ENCODE assay signal across 32 cellular contexts in genomic region chr11:72162891-72163492, GRCh38. TPM values are rescaled to one million over a fixed set of nuclear protein-coding genes. Genes with fewer than 3 reads are reported as not detected.
"Had no signal": no experiment of that assay in that cellular context is flagged by ENCODE, and none has a peak within 500 bp of the region (broad histone marks: within the 10 kb centered on the region; RNA-seq: fewer than 3 reads in every experiment).

No MANE protein-coding gene starts in this region.

- DNase-seq: activated CD4-positive, alpha-beta memory T cell treated with anti-CD3 and anti-CD28 coated beads, Interleukin-2, amount 10 ng/mL, durations not matched to agents 7 days and 5 days; activated CD4-positive, alpha-beta T cell treated with anti-CD3 and anti-CD28 coated beads for 36 hours; activated CD4-positive, alpha-beta T cell treated with anti-CD3 and anti-CD28 coated beads, Interleukin-2, amount 50 U/mL, for 1 hour; activated gamma-delta T cell treated with Interleukin-2 at 50 U/mL for 16 hours; activated naive CD4-positive, alpha-beta T cell treated with anti-CD3 and anti-CD28 coated beads, Interleukin-2, amount 50 U/mL, for 16 hours; activated naive CD8-positive, alpha-beta T cell treated with anti-CD3 and anti-CD28 coated beads, Interleukin-2, amount 10 ng/mL, durations not matched to agents 7 days and 5 days; activated T-cell treated with anti-CD3 and anti-CD28 coated beads for 4 hours; activated T-cell treated with anti-CD3 and anti-CD28 coated beads, Interleukin-2, amount 50 U/mL, for 72 hours; adrenal gland; anterior cingulate cortex; caudate nucleus; KG1; NCI-H1048; NCI-H1694; NCI-H2029; NCI-H2171; NCI-H2227 treated with DMSO at 0.1 percent for 48 hours; NCI-H526; NCI-H82; SIG-M5; SK-N-SH; T-helper 1 cell had no signal

- H3K27ac ChIP-seq: adrenal gland, VCaP had no signal

- ATAC-seq: activated CD4-positive, alpha-beta T cell treated with anti-CD3 and anti-CD28 coated beads for 36 hours; activated T-cell treated with anti-CD3 and anti-CD28 coated beads, Interleukin-2, amount 50 U/mL, for 72 hours had no signal

- H3K36me3 Mint-ChIP-seq: activated naive CD8-positive, alpha-beta T cell treated with anti-CD3 and anti-CD28 coated beads, Interleukin-2, amount 10 ng/mL, durations not matched to agents 7 days and 5 days had no signal

- H3K4me1 ChIP-seq: adrenal gland had no signal

- H3K27me3 ChIP-seq: adrenal gland had no signal

- H3K4me2 ChIP-seq: SK-N-SH had no signal

- H3K4me3 Mint-ChIP-seq: activated CD4-positive, alpha-beta memory T cell treated with anti-CD3 and anti-CD28 coated beads, Interleukin-2, amount 10 ng/mL, durations not matched to agents 7 days and 5 days; activated CD4-positive, alpha-beta T cell treated with anti-CD3 and anti-CD28 coated beads for 36 hours; activated naive CD8-positive, alpha-beta T cell treated with anti-CD3 and anti-CD28 coated beads, Interleukin-2, amount 10 ng/mL, durations not matched to agents 7 days and 5 days; activated T-cell treated with anti-CD3 and anti-CD28 coated beads, Interleukin-2, amount 50 U/mL, for 72 hours had no signal

- H3K36me3 ChIP-seq: adrenal gland had no signal

- H3K4me1 Mint-ChIP-seq: activated CD4-positive, alpha-beta memory T cell treated with anti-CD3 and anti-CD28 coated beads, Interleukin-2, amount 10 ng/mL, durations not matched to agents 7 days and 5 days; activated CD4-positive, alpha-beta T cell treated with anti-CD3 and anti-CD28 coated beads for 36 hours; activated naive CD8-positive, alpha-beta T cell treated with anti-CD3 and anti-CD28 coated beads, Interleukin-2, amount 10 ng/mL, durations not matched to agents 7 days and 5 days had no signal

- H3K27ac Mint-ChIP-seq: activated CD4-positive, alpha-beta memory T cell treated with anti-CD3 and anti-CD28 coated beads, Interleukin-2, amount 10 ng/mL, durations not matched to agents 7 days and 5 days; activated CD4-positive, alpha-beta T cell treated with anti-CD3 and anti-CD28 coated beads for 36 hours; activated naive CD8-positive, alpha-beta T cell treated with anti-CD3 and anti-CD28 coated beads, Interleukin-2, amount 10 ng/mL, durations not matched to agents 7 days and 5 days; activated T-cell treated with anti-CD3 and anti-CD28 coated beads, Interleukin-2, amount 50 U/mL, for 72 hours; activated T-helper 2 cell treated with anti-CD3 and anti-CD28 coated beads, Interferon-gamma antibody, Interleukin-2, Interleukin-4, amounts not matched to agents 10 μg/mL and 5 μg/mL and 100 μg/mL, durations not matched to agents 14 hours and 24 hours and 36 hours had no signal

- H3K9me3 ChIP-seq: adrenal gland, SK-N-SH had no signal

- H3K9me3 Mint-ChIP-seq: activated CD4-positive, alpha-beta memory T cell treated with anti-CD3 and anti-CD28 coated beads, Interleukin-2, amount 10 ng/mL, durations not matched to agents 7 days and 5 days; activated naive CD8-positive, alpha-beta T cell treated with anti-CD3 and anti-CD28 coated beads, Interleukin-2, amount 10 ng/mL, durations not matched to agents 7 days and 5 days; activated T-cell treated with anti-CD3 and anti-CD28 coated beads, Interleukin-2, amount 50 U/mL, for 72 hours; activated T-helper 2 cell treated with anti-CD3 and anti-CD28 coated beads, Interferon-gamma antibody, Interleukin-2, Interleukin-4, amounts not matched to agents 10 μg/mL and 5 μg/mL and 100 μg/mL, durations not matched to agents 14 hours and 24 hours and 36 hours had no signal

- H3K9ac ChIP-seq: SK-N-SH had no signal

- H3K4me3 ChIP-seq: adrenal gland had no signal

RNA-seq across cellular contexts. Expression of gene FOLR3, which starts 27.5 kb away (rescaled TPM):
- total RNA-seq: activated CD4-positive, alpha-beta memory T cell treated with anti-CD3 and anti-CD28 coated beads, Interleukin-2, amount 10 ng/mL, durations not matched to agents 7 days and 5 days; activated CD4-positive, alpha-beta T cell treated with anti-CD3 and anti-CD28 coated beads for 36 hours; activated CD8-positive, alpha-beta memory T cell treated with anti-CD3 and anti-CD28 coated beads for 36 hours; activated naive CD8-positive, alpha-beta T cell treated with anti-CD3 and anti-CD28 coated beads, Interleukin-2, amount 10 ng/mL, durations not matched to agents 7 days and 5 days; activated T-cell treated with anti-CD3 and anti-CD28 coated beads, Interleukin-2, amount 50 U/mL, for 72 hours; cerebellum; LHCN-M2; NCI-H460; OCI-LY7; RPMI7951; T-helper 2 cell treated with Interferon-gamma antibody and Interleukin-4, amounts not matched to agents 100 ng/mL and 5 ng/mL, for 36 hours had no signal
- polyA plus RNA-seq: SK-N-SH had no signal

RNA-seq across cellular contexts. Expression of gene FOLR1, which starts 28.9 kb away (rescaled TPM):
- total RNA-seq: activated CD4-positive, alpha-beta memory T cell treated with anti-CD3 and anti-CD28 coated beads, Interleukin-2, amount 10 ng/mL, durations not matched to agents 7 days and 5 days; activated CD4-positive, alpha-beta T cell treated with anti-CD3 and anti-CD28 coated beads for 36 hours; activated CD8-positive, alpha-beta memory T cell treated with anti-CD3 and anti-CD28 coated beads for 36 hours; activated naive CD8-positive, alpha-beta T cell treated with anti-CD3 and anti-CD28 coated beads, Interleukin-2, amount 10 ng/mL, durations not matched to agents 7 days and 5 days; activated T-cell treated with anti-CD3 and anti-CD28 coated beads, Interleukin-2, amount 50 U/mL, for 72 hours; activated T-helper 2 cell treated with anti-CD3 and anti-CD28 coated beads, Interferon-gamma antibody, Interleukin-2, Interleukin-4, amounts not matched to agents 10 μg/mL and 5 μg/mL and 100 μg/mL, durations not matched to agents 14 hours and 24 hours and 36 hours; NCI-H460; OCI-LY7; RPMI7951; T-helper 2 cell treated with Interferon-gamma antibody and Interleukin-4, amounts not matched to agents 100 ng/mL and 5 ng/mL, for 36 hours had no signal
- polyA plus RNA-seq: SK-N-SH had no signal

RNA-seq across cellular contexts. Expression of gene FOLR2, which starts 53.6 kb away (rescaled TPM):
- total RNA-seq: activated CD4-positive, alpha-beta memory T cell treated with anti-CD3 and anti-CD28 coated beads, Interleukin-2, amount 10 ng/mL, durations not matched to agents 7 days and 5 days; activated CD4-positive, alpha-beta T cell treated with anti-CD3 and anti-CD28 coated beads for 36 hours; activated CD8-positive, alpha-beta memory T cell treated with anti-CD3 and anti-CD28 coated beads for 36 hours; activated T-cell treated with anti-CD3 and anti-CD28 coated beads, Interleukin-2, amount 50 U/mL, for 72 hours; activated T-helper 2 cell treated with anti-CD3 and anti-CD28 coated beads, Interferon-gamma antibody, Interleukin-2, Interleukin-4, amounts not matched to agents 10 μg/mL and 5 μg/mL and 100 μg/mL, durations not matched to agents 14 hours and 24 hours and 36 hours; LHCN-M2; M059J; NCI-H460; RPMI7951; T-helper 2 cell treated with Interferon-gamma antibody and Interleukin-4, amounts not matched to agents 100 ng/mL and 5 ng/mL, for 36 hours had no signal
- polyA plus RNA-seq: SK-N-SH had no signal

RNA-seq across cellular contexts. Expression of gene TOMT, which starts 57.3 kb away (rescaled TPM):
- total RNA-seq: activated CD4-positive, alpha-beta memory T cell treated with anti-CD3 and anti-CD28 coated beads, Interleukin-2, amount 10 ng/mL, durations not matched to agents 7 days and 5 days; activated CD4-positive, alpha-beta T cell treated with anti-CD3 and anti-CD28 coated beads for 36 hours; activated CD8-positive, alpha-beta memory T cell treated with anti-CD3 and anti-CD28 coated beads for 36 hours; activated naive CD8-positive, alpha-beta T cell treated with anti-CD3 and anti-CD28 coated beads, Interleukin-2, amount 10 ng/mL, durations not matched to agents 7 days and 5 days; activated T-cell treated with anti-CD3 and anti-CD28 coated beads, Interleukin-2, amount 50 U/mL, for 72 hours; activated T-helper 2 cell treated with anti-CD3 and anti-CD28 coated beads, Interferon-gamma antibody, Interleukin-2, Interleukin-4, amounts not matched to agents 10 μg/mL and 5 μg/mL and 100 μg/mL, durations not matched to agents 14 hours and 24 hours and 36 hours; adrenal gland; cerebellum; LHCN-M2; M059J; NCI-H460; OCI-LY7; RPMI7951 had no signal
- polyA plus RNA-seq: adrenal gland, SK-N-SH had no signal
